Comparison of ENCODE assay signal across 24 cellular contexts in the genomic region with DNA sequence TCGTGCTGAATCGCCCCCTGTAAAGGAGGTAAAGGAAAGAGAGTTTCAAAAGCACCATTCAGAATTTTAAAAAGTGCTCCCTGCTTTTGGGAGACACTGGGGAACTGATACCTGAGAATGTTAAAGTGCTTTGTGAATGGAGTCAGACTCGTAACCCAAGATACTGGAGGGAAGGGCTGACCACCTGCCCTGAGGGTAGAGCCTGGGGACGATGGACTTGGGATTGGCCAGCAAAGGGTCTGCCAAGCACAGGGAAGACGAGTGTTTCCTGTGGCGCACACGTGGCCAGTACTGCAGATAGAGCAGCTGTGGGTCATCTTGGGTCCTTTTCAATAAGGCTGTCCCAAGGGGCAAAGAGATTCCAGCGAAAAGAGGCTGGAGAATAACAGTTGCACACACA.
"Had no signal": no experiment of that assay in that cellular context is flagged by ENCODE, and none has a peak within 500 bp of the region (broad histone marks: within the 10 kb centered on the region; RNA-seq: fewer than 3 reads in every experiment).

No MANE protein-coding gene starts in this region.

- DNase-seq: activated CD4-positive, alpha-beta T cell treated with anti-CD3 and anti-CD28 coated beads for 48 hours; activated CD4-positive, alpha-beta T cell treated with anti-CD3 and anti-CD28 coated beads, Interleukin-2, amount 50 U/mL, for 4 hours; activated CD4-positive, CD25-positive, alpha-beta regulatory T cell treated with anti-CD3 and anti-CD28 coated beads, Interleukin-2, amount 50 U/mL, for 72 hours; activated CD8-positive, alpha-beta T cell treated with anti-CD3 and anti-CD28 coated beads, Interleukin-2, amount 10 ng/mL, durations not matched to agents 7 days and 5 days; activated effector memory CD4-positive, alpha-beta T cell treated with Interleukin-2 at 50 U/mL for 16 hours; activated naive CD4-positive, alpha-beta T cell; activated T-cell treated with anti-CD3 and anti-CD28 coated beads, Interleukin-2, amount 50 U/mL, for 24 hours; aorta; KG1; MV-4-11; NCI-H1105 treated with DMSO at 0.1 percent for 48 hours; NCI-H1694; NCI-H2171; NCI-H345; NCI-H510A; NCI-H526 treated with DMSO at 0.1 percent for 48 hours; PC-3; SIG-M5; T-helper 17 cell; T-helper 9 cell had no signal

- H3K4me1 Mint-ChIP-seq: activated naive CD4-positive, alpha-beta T cell treated with anti-CD3 and anti-CD28 coated beads, Interleukin-2, amount 50 U/mL, for 24 hours; T-helper 17 cell had no signal

- H3K4me1 ChIP-seq: breast epithelium had no signal

- H3K27me3 Mint-ChIP-seq: activated naive CD4-positive, alpha-beta T cell treated with anti-CD3 and anti-CD28 coated beads, Interleukin-2, amount 50 U/mL, for 24 hours; activated T-cell treated with anti-CD3 and anti-CD28 coated beads, Interleukin-2, amount 50 U/mL, for 24 hours; T-helper 17 cell had no signal

- H3K4me3 Mint-ChIP-seq: activated CD8-positive, alpha-beta T cell treated with anti-CD3 and anti-CD28 coated beads, Interleukin-2, amount 10 ng/mL, durations not matched to agents 7 days and 5 days; activated naive CD4-positive, alpha-beta T cell treated with anti-CD3 and anti-CD28 coated beads, Interleukin-2, amount 50 U/mL, for 24 hours; activated T-cell treated with anti-CD3 and anti-CD28 coated beads, Interleukin-2, amount 50 U/mL, for 24 hours; activated T-helper 1 cell treated with anti-CD3 and anti-CD28 coated beads, Interleukin-12 subunit alpha, Interleukin-12 subunit beta, Interleukin-2, Interleukin-4 antibody, amounts not matched to agents 30 ng/mL and 10 ng/mL and 1 ng/mL, durations not matched to agents 14 hours and 24 hours and 36 hours; T-helper 17 cell; WTC11 had no signal

- H3K27ac ChIP-seq: breast epithelium had no signal

- H3K36me3 Mint-ChIP-seq: activated naive CD4-positive, alpha-beta T cell treated with anti-CD3 and anti-CD28 coated beads, Interleukin-2, amount 50 U/mL, for 24 hours had no signal

- H3K4me3 ChIP-seq: breast epithelium had no signal

- H3K9me3 ChIP-seq: breast epithelium had no signal

- H3K36me3 ChIP-seq: breast epithelium had no signal

- H3K27ac Mint-ChIP-seq: activated CD8-positive, alpha-beta T cell treated with anti-CD3 and anti-CD28 coated beads, Interleukin-2, amount 10 ng/mL, durations not matched to agents 7 days and 5 days; activated naive CD4-positive, alpha-beta T cell treated with anti-CD3 and anti-CD28 coated beads, Interleukin-2, amount 50 U/mL, for 24 hours; activated T-cell treated with anti-CD3 and anti-CD28 coated beads, Interleukin-2, amount 50 U/mL, for 24 hours; activated T-helper 1 cell treated with anti-CD3 and anti-CD28 coated beads, Interleukin-12 subunit alpha, Interleukin-12 subunit beta, Interleukin-2, Interleukin-4 antibody, amounts not matched to agents 30 ng/mL and 10 ng/mL and 1 ng/mL, durations not matched to agents 14 hours and 24 hours and 36 hours; T-helper 17 cell; WTC11 had no signal

- ATAC-seq: activated CD8-positive, alpha-beta T cell treated with anti-CD3 and anti-CD28 coated beads, Interleukin-2, amount 10 ng/mL, durations not matched to agents 7 days and 5 days; PC-3; T-helper 17 cell; WTC11 had no signal

- H3K27me3 ChIP-seq: breast epithelium had no signal
